In genomic region chr2:202377308-202377736, GRCh38 we compare ENCODE assay signal across 1 cellular context.
TF ChIP-seq lines count a peak whose summit lies in the region.

No MANE protein-coding gene starts in this region.

TF ChIP-seq in HepG2, 621 proteins besides CTCF, POLR2A, EP300 and RAD21 (continued from another document and continues in another):
- TF ChIP-seq TRAFD1 (CRISPR knock-in tag; IDR thresholded peaks at IDR 0.05; ENCODE audit: borderline replicate concordance) (no peak), MTERF4 (CRISPR knock-in tag; IDR thresholded peaks at IDR 0.05) (no peak; the same call in 1 of the 2 replicates), ZNF709 (CRISPR knock-in tag; IDR thresholded peaks at IDR 0.05) (no peak; the same call in 1 of the 2 replicates), HOXA9 (CRISPR knock-in tag; IDR thresholded peaks at IDR 0.05; ENCODE audit: borderline replicate concordance) (no peak), KLF16 (CRISPR knock-in tag; IDR thresholded peaks at IDR 0.05) (no peak), FOXO1 (CRISPR knock-in tag; IDR thresholded peaks at IDR 0.05) (no peak), ZEB1 (IDR thresholded peaks at IDR 0.05; ENCODE audit: insufficient replicate concordance, low read depth) (peak; percentile 30), PHF5A (CRISPR knock-in tag; IDR thresholded peaks at IDR 0.05; ENCODE audit: low read depth, unreplicated experiment) (no peak), RARA (CRISPR knock-in tag; IDR thresholded peaks at IDR 0.05) (0 out of 2 replicates have a peak, but pooled peaks have one; percentile 21), NCOA1 (CRISPR knock-in tag; IDR thresholded peaks at IDR 0.05) (0 out of 2 replicates have a peak, but pooled peaks have one; percentile 21), FIP1L1 (IDR thresholded peaks at IDR 0.05; ENCODE audit: borderline replicate concordance, insufficient read depth, low read depth, low read length) (no peak), NFRKB (IDR thresholded peaks at IDR 0.05) (no peak), ZBTB25 (CRISPR knock-in tag; IDR thresholded peaks at IDR 0.05) (no peak), NBN (conservative IDR thresholded peaks at IDR 0.05) (no peak), SPEN (CRISPR knock-in tag; IDR thresholded peaks at IDR 0.05; ENCODE audit: low read depth) (peak; percentile 84), MTF1 (CRISPR knock-in tag; IDR thresholded peaks at IDR 0.05) (no peak), SP2 (CRISPR knock-in tag; IDR thresholded peaks at IDR 0.05) (no peak), ZNF737 (CRISPR knock-in tag; IDR thresholded peaks at IDR 0.05; ENCODE audit: borderline replicate concordance) (no peak), KAT2B (IDR thresholded peaks at IDR 0.05; ENCODE audit: borderline replicate concordance, low read depth, low read length) (no peak), TIGD3 (CRISPR knock-in tag; IDR thresholded peaks at IDR 0.05; ENCODE audit: borderline replicate concordance) (0 out of 2 replicates have a peak, but pooled peaks have one; percentile 37), MED13 (CRISPR knock-in tag; IDR thresholded peaks at IDR 0.05) (0 out of 2 replicates have a peak, but pooled peaks have one; percentile 51), SIN3B (IDR thresholded peaks at IDR 0.05; ENCODE audit: low read length) (no peak), ZNF746 (CRISPR knock-in tag; IDR thresholded peaks at IDR 0.05) (no peak; the same call in 1 of the 2 replicates), ZNF768 (CRISPR knock-in tag; IDR thresholded peaks at IDR 0.05) (peak; percentile 81; the same call in 1 of the 2 replicates), CSRNP1 (CRISPR knock-in tag; IDR thresholded peaks at IDR 0.05) (no peak), NFYB (CRISPR knock-in tag; IDR thresholded peaks at IDR 0.05) (no peak; the same call in 1 of the 2 replicates), ZBTB2 (CRISPR knock-in tag; IDR thresholded peaks at IDR 0.05; ENCODE audit: low read depth) (no peak), ZNF34 (CRISPR knock-in tag; IDR thresholded peaks at IDR 0.05; ENCODE audit: borderline replicate concordance) (no peak), ZNF20 (CRISPR knock-in tag; IDR thresholded peaks at IDR 0.05) (no peak), GTF2F1 (IDR thresholded peaks at IDR 0.05; ENCODE audit: low read length) (no peak), CENPBD1 (CRISPR knock-in tag; IDR thresholded peaks at IDR 0.05; ENCODE audit: borderline replicate concordance, low read depth) (no peak), THAP11 (CRISPR knock-in tag; IDR thresholded peaks at IDR 0.05) (no peak), ZNF256 (CRISPR knock-in tag; conservative IDR thresholded peaks at IDR 0.05) (0 out of 2 replicates have a peak, but pooled peaks have one; percentile 50)
- TF ChIP-seq, protein P1, sequence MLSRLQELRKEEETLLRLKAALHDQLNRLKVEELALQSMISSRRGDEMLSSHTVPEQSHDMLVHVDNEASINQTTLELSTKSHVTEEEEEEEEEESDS (CRISPR knock-in tag; IDR thresholded peaks at IDR 0.05; ENCODE audit: borderline replicate concordance), result no peak
- TF ChIP-seq, protein P2, sequence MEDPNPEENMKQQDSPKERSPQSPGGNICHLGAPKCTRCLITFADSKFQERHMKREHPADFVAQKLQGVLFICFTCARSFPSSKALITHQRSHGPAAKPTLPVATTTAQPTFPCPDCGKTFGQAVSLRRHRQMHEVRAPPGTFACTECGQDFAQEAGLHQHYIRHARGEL (CRISPR knock-in tag; IDR thresholded peaks at IDR 0.05), result no peak
- TF ChIP-seq, protein P3, sequence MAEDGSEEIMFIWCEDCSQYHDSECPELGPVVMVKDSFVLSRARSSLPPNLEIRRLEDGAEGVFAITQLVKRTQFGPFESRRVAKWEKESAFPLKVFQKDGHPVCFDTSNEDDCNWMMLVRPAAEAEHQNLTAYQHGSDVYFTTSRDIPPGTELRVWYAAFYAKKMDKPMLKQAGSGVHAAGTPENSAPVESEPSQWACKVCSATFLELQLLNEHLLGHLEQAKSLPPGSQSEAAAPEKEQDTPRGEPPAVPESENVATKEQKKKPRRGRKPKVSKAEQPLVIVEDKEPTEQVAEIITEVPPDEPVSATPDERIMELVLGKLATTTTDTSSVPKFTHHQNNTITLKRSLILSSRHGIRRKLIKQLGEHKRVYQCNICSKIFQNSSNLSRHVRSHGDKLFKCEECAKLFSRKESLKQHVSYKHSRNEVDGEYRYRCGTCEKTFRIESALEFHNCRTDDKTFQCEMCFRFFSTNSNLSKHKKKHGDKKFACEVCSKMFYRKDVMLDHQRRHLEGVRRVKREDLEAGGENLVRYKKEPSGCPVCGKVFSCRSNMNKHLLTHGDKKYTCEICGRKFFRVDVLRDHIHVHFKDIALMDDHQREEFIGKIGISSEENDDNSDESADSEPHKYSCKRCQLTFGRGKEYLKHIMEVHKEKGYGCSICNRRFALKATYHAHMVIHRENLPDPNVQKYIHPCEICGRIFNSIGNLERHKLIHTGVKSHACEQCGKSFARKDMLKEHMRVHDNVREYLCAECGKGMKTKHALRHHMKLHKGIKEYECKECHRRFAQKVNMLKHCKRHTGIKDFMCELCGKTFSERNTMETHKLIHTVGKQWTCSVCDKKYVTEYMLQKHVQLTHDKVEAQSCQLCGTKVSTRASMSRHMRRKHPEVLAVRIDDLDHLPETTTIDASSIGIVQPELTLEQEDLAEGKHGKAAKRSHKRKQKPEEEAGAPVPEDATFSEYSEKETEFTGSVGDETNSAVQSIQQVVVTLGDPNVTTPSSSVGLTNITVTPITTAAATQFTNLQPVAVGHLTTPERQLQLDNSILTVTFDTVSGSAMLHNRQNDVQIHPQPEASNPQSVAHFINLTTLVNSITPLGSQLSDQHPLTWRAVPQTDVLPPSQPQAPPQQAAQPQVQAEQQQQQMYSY (CRISPR knock-in tag; IDR thresholded peaks at IDR 0.05), result no peak
- TF ChIP-seq, protein P4, sequence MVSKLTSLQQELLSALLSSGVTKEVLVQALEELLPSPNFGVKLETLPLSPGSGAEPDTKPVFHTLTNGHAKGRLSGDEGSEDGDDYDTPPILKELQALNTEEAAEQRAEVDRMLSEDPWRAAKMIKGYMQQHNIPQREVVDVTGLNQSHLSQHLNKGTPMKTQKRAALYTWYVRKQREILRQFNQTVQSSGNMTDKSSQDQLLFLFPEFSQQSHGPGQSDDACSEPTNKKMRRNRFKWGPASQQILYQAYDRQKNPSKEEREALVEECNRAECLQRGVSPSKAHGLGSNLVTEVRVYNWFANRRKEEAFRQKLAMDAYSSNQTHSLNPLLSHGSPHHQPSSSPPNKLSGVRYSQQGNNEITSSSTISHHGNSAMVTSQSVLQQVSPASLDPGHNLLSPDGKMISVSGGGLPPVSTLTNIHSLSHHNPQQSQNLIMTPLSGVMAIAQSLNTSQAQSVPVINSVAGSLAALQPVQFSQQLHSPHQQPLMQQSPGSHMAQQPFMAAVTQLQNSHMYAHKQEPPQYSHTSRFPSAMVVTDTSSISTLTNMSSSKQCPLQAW (CRISPR knock-in tag; IDR thresholded peaks at IDR 0.05), result no peak
- TF ChIP-seq, protein P5, sequence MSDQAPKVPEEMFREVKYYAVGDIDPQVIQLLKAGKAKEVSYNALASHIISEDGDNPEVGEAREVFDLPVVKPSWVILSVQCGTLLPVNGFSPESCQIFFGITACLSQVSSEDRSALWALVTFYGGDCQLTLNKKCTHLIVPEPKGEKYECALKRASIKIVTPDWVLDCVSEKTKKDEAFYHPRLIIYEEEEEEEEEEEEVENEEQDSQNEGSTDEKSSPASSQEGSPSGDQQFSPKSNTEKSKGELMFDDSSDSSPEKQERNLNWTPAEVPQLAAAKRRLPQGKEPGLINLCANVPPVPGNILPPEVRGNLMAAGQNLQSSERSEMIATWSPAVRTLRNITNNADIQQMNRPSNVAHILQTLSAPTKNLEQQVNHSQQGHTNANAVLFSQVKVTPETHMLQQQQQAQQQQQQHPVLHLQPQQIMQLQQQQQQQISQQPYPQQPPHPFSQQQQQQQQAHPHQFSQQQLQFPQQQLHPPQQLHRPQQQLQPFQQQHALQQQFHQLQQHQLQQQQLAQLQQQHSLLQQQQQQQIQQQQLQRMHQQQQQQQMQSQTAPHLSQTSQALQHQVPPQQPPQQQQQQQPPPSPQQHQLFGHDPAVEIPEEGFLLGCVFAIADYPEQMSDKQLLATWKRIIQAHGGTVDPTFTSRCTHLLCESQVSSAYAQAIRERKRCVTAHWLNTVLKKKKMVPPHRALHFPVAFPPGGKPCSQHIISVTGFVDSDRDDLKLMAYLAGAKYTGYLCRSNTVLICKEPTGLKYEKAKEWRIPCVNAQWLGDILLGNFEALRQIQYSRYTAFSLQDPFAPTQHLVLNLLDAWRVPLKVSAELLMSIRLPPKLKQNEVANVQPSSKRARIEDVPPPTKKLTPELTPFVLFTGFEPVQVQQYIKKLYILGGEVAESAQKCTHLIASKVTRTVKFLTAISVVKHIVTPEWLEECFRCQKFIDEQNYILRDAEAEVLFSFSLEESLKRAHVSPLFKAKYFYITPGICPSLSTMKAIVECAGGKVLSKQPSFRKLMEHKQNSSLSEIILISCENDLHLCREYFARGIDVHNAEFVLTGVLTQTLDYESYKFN (CRISPR knock-in tag; conservative IDR thresholded peaks at IDR 0.05), result 0 out of 2 replicates have a peak, but pooled peaks have one; percentile 23
- TF ChIP-seq, protein P6, sequence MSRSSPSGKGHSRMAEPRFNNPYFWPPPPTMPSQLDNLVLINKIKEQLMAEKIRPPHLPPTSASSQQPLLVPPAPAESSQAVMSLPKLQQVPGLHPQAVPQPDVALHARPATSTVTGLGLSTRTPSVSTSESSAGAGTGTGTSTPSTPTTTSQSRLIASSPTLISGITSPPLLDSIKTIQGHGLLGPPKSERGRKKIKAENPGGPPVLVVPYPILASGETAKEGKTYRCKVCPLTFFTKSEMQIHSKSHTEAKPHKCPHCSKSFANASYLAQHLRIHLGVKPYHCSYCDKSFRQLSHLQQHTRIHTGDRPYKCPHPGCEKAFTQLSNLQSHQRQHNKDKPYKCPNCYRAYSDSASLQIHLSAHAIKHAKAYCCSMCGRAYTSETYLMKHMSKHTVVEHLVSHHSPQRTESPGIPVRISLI (CRISPR knock-in tag; IDR thresholded peaks at IDR 0.05; ENCODE audit: borderline replicate concordance), result peak; percentile 30; the same call in 1 of the 2 replicates
- TF ChIP-seq, protein P7, sequence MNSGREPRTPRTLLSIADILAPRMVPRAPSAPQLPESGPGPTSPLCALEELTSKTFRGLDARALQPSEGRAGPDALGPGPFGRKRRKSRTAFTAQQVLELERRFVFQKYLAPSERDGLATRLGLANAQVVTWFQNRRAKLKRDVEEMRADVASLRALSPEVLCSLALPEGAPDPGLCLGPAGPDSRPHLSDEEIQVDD (CRISPR knock-in tag; IDR thresholded peaks at IDR 0.05; ENCODE audit: borderline replicate concordance), result no peak
